In the genomic region with DNA sequence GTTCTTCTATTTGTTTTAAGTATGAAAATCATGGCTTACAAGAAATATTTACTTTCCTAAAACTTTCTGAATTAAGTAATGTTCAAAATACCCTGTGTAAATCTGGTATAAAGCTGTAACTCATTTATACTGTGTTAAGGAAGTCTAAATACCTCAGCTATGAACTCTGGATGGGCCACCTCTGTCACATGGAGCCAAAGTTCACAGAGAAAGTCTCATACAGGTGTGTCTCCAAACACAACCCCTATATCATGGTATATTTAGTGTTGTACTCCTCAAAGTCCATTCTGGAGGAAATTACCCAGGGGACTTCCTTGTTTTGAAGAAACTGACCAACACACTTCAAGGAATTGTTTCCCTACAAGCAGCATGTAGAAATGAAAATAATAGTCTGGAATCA, we compare ENCODE assay signal across 31 cellular contexts.
"Had no signal": no experiment of that assay in that cellular context is flagged by ENCODE, and none has a peak within 500 bp of the region (broad histone marks: within the 10 kb centered on the region; RNA-seq: fewer than 3 reads in every experiment).

No MANE protein-coding gene starts in this region.

- FAIRE-seq: endometrium, islet of Langerhans, urothelium cell line had no signal

- ATAC-seq: effector memory CD8-positive, alpha-beta T cell; esophagus mucosa; gastroesophageal sphincter; heart left ventricle; left ventricle myocardium superior; naive thymus-derived CD4-positive, alpha-beta T cell; right lobe of liver; stimulated activated naive CD8-positive, alpha-beta T cell treated with anti-CD3 and anti-CD28 coated beads, Interleukin-15, amount 100 ng/mL, for 72 hours had no signal

- H3K27ac Mint-ChIP-seq: effector memory CD8-positive, alpha-beta T cell; memory B cell; naive thymus-derived CD4-positive, alpha-beta T cell; nephron; neural progenitor cell; progenitor cell of endocrine pancreas; stimulated activated naive CD8-positive, alpha-beta T cell treated with anti-CD3 and anti-CD28 coated beads, Interleukin-15, amount 100 ng/mL, for 72 hours; type B pancreatic cell had no signal

- H3K4me1 Mint-ChIP-seq: memory B cell; naive thymus-derived CD4-positive, alpha-beta T cell; nephron; neural progenitor cell; stimulated activated naive CD8-positive, alpha-beta T cell treated with anti-CD3 and anti-CD28 coated beads, Interleukin-15, amount 100 ng/mL, for 72 hours had no signal

- H3K9ac ChIP-seq: neural progenitor cell, parathyroid adenoma had no signal

- H3K36me3 ChIP-seq: gastroesophageal sphincter, heart left ventricle, neural progenitor cell, suprapubic skin, thyroid gland had no signal

- DNase-seq: cortex of kidney; effector memory CD8-positive, alpha-beta T cell; foreskin fibroblast; heart left ventricle; hippocampal formation; kidney glomerular epithelial cell; left ventricle myocardium superior; naive thymus-derived CD4-positive, alpha-beta T cell; right lobe of liver; stimulated activated CD4-positive, alpha-beta T cell treated with anti-CD3 and anti-CD28 coated beads, Interleukin-12 subunit alpha, Interleukin-12 subunit beta, amount 100 ng/mL, for 4 hours; stimulated activated CD4-positive, alpha-beta T cell treated with anti-CD3 and anti-CD28 coated beads, Interleukin-1b, Interleukin-23, amount 100 ng/mL, for 48 hours; stimulated activated CD4-positive, alpha-beta T cell treated with anti-CD3 and anti-CD28 coated beads, Interleukin-4, amount 100 ng/mL, for 1 hour; stimulated activated CD8-positive, alpha-beta memory T cell treated with anti-CD3 and anti-CD28 coated beads, Interleukin-4, amount 100 ng/mL, for 48 hours; stimulated activated naive CD4-positive, alpha-beta T cell; stimulated activated naive CD8-positive, alpha-beta T cell treated with anti-CD3 and anti-CD28 coated beads, Interleukin-15, amount 100 ng/mL, for 72 hours; thyroid gland had no signal

- H3K4me3 Mint-ChIP-seq: effector memory CD8-positive, alpha-beta T cell; memory B cell; naive thymus-derived CD4-positive, alpha-beta T cell; nephron; neural progenitor cell; stimulated activated naive CD8-positive, alpha-beta T cell treated with anti-CD3 and anti-CD28 coated beads, Interleukin-15, amount 100 ng/mL, for 72 hours; type B pancreatic cell had no signal

- H3K36me3 Mint-ChIP-seq: memory B cell; naive thymus-derived CD4-positive, alpha-beta T cell; neural progenitor cell; type B pancreatic cell had no signal

- H3K27me3 ChIP-seq: gastroesophageal sphincter, heart left ventricle, neural progenitor cell, right lobe of liver, suprapubic skin, thyroid gland had no signal

- H3K79me2 ChIP-seq: parathyroid adenoma had no signal

- H3K9me3 ChIP-seq: gastroesophageal sphincter, heart left ventricle, right lobe of liver, suprapubic skin, thyroid gland had no signal

- H3K4me3 ChIP-seq: gastroesophageal sphincter, heart left ventricle, lung, neural progenitor cell, right lobe of liver, smooth muscle cell, suprapubic skin, thyroid gland had no signal

- H3K27me3 Mint-ChIP-seq: effector memory CD8-positive, alpha-beta T cell; memory B cell; naive thymus-derived CD4-positive, alpha-beta T cell; progenitor cell of endocrine pancreas; stimulated activated naive CD8-positive, alpha-beta T cell treated with anti-CD3 and anti-CD28 coated beads, Interleukin-15, amount 100 ng/mL, for 72 hours; type B pancreatic cell had no signal

- H3K27ac ChIP-seq: epithelial cell of prostate, gastroesophageal sphincter, heart left ventricle, neural progenitor cell, parathyroid adenoma, right lobe of liver, suprapubic skin, thyroid gland had no signal

- H3K9me3 Mint-ChIP-seq: memory B cell, nephron, neural progenitor cell, type B pancreatic cell had no signal

- H3K4me1 ChIP-seq: gastroesophageal sphincter, heart left ventricle, neural progenitor cell, parathyroid adenoma, right lobe of liver, suprapubic skin, thyroid gland had no signal

- H3K4me2 ChIP-seq: neural progenitor cell, smooth muscle cell had no signal

- H2AFZ ChIP-seq: neural progenitor cell, parathyroid adenoma had no signal
